ENCODE assay signal across 12 cellular contexts in the genomic region with DNA sequence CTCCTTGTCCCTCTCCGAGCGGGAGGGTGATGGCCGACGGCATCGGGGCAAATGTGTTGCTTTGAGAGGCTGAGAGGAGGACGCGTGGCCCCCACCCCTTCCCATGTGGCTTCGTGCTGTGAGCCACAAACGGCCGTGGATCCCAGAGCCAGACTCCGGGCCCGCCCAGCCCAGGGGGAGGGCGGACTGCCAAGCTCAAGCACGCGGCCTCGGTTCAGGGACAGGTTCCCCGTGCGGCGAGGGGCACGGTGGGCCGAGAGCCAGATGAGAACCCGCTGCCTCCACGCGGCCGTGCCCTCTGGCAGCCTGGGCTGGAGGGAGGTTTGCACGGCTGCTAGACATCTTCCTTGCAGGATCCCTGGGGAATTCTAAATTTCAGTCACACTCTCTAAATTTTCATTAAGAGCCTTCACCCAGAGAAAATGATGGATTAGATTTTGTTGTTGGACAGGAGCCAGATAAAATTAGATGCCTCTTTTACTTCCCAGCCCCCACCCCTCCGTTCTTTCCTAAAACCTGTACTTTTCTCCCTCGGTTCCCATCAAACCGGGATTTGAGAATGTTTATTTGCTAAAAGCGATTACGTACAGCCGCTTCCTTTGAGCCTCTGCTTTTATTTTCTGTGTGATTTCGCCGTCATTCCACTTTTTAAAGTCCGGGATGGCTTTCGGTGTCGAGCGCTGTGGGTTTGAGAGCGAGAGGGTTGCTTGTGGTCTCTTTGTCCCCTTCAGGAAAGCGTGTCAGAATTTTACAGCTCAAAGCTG. TPM values are rescaled to one million over a fixed set of nuclear protein-coding genes. Genes with fewer than 3 reads are reported as not detected.
DNase-seq lines count a peak whose midpoint lies in the region; ATAC-seq and TF ChIP-seq lines count a peak whose summit lies in the region.
"Had no signal": no experiment of that assay in that cellular context is flagged by ENCODE, and none has a peak within 500 bp of the region (broad histone marks: within the 10 kb centered on the region; RNA-seq: fewer than 3 reads in every experiment).

No MANE protein-coding gene starts in this region.

- no peaks in the 10 kb centered on the region for H3K4me1 Mint-ChIP-seq in activated T-helper 17 cell treated with anti-CD3 and anti-CD28 coated beads, Interleukin-2, amount 50 U/mL, for 72 hours
- no peaks in the 10 kb centered on the region for H3K4me1 Mint-ChIP-seq in chondrocyte (ENCODE audit: low read depth)
- H3K4me1 Mint-ChIP-seq in activated T-helper 1 cell treated with anti-CD3 and anti-CD28 coated beads, Interleukin-12 subunit alpha, Interleukin-12 subunit beta, Interleukin-2, Interleukin-4 antibody, amounts not matched to agents 30 ng/mL and 10 ng/mL and 1 ng/mL, durations not matched to agents 14 hours and 24 hours and 36 hours (ENCODE audit: low read depth) = no peaks in the 10 kb centered on the region

- H3K9me3 ChIP-seq in PC-3 (ENCODE audit: low read length) = no peaks in the 10 kb centered on the region

- no peak overlapping the region for H3K4me3 ChIP-seq in PC-3 (ENCODE audit: low read length)

- CTCF ChIA-PET in PC-3 (lab: Charles Lee) = no interaction called here

- no peaks in the 10 kb centered on the region for H3K9me3 Mint-ChIP-seq in activated T-helper 17 cell treated with anti-CD3 and anti-CD28 coated beads, Interleukin-2, amount 50 U/mL, for 72 hours
- H3K9me3 Mint-ChIP-seq in chondrocyte (ENCODE audit: low read depth) = no peaks in the 10 kb centered on the region
- no peaks in the 10 kb centered on the region for H3K9me3 Mint-ChIP-seq in activated T-helper 1 cell treated with anti-CD3 and anti-CD28 coated beads, Interleukin-12 subunit alpha, Interleukin-12 subunit beta, Interleukin-2, Interleukin-4 antibody, amounts not matched to agents 30 ng/mL and 10 ng/mL and 1 ng/mL, durations not matched to agents 14 hours and 24 hours and 36 hours

- no TSS peak for BruUV-seq in PC-3 (replicated peaks; lab: Mats Ljungman, UMichigan)

- POLR2A ChIA-PET in PC-3 (lab: Charles Lee; ENCODE audit: unreplicated experiment) = no interaction called here

- H3K9me2 ChIP-seq in PC-3 (replicated peaks; ENCODE audit: low read length) = no peaks in the 10 kb centered on the region

- ATAC-seq in PC-3 (no peak), sciatic nerve (peak; percentile 84)
- ATAC-seq in activated T-helper 17 cell treated with anti-CD3 and anti-CD28 coated beads, Interleukin-2, amount 50 U/mL, for 72 hours (replicated peaks) = no peak

- H3F3A ChIP-seq in PC-3 (ENCODE audit: low read length, unreplicated experiment) = no peaks in the 10 kb centered on the region

- no peaks in the 10 kb centered on the region for H4K20me1 ChIP-seq in PC-3 (ENCODE audit: low read length)

- no peaks in the 10 kb centered on the region for H3K27me3 ChIP-seq in PC-3 (ENCODE audit: low read length)

- H3K79me2 ChIP-seq in PC-3 (ENCODE audit: low read length) = no peaks in the 10 kb centered on the region

- no peak overlapping the region for H3K27ac Mint-ChIP-seq in activated T-helper 17 cell treated with anti-CD3 and anti-CD28 coated beads, Interleukin-2, amount 50 U/mL, for 72 hours
- H3K27ac Mint-ChIP-seq in chondrocyte (ENCODE audit: unreplicated experiment) = no peak overlapping the region
- H3K27ac Mint-ChIP-seq in activated T-helper 1 cell treated with anti-CD3 and anti-CD28 coated beads, Interleukin-12 subunit alpha, Interleukin-12 subunit beta, Interleukin-2, Interleukin-4 antibody, amounts not matched to agents 30 ng/mL and 10 ng/mL and 1 ng/mL, durations not matched to agents 14 hours and 24 hours and 36 hours = no peak overlapping the region

- no peak overlapping the region for H3K4me2 ChIP-seq in PC-3 (ENCODE audit: low read length)

- H2AFZ ChIP-seq in PC-3 (ENCODE audit: low read length) = peak overlapping the region; percentile 57

- H3K4me1 ChIP-seq in PC-3 (ENCODE audit: insufficient read depth, low read length) = no peaks in the 10 kb centered on the region

- no peak overlapping the region for H3K4me3 Mint-ChIP-seq in activated T-helper 17 cell treated with anti-CD3 and anti-CD28 coated beads, Interleukin-2, amount 50 U/mL, for 72 hours
- H3K4me3 Mint-ChIP-seq in chondrocyte (ENCODE audit: unreplicated experiment) = no peak overlapping the region
- H3K4me3 Mint-ChIP-seq in activated T-helper 1 cell treated with anti-CD3 and anti-CD28 coated beads, Interleukin-12 subunit alpha, Interleukin-12 subunit beta, Interleukin-2, Interleukin-4 antibody, amounts not matched to agents 30 ng/mL and 10 ng/mL and 1 ng/mL, durations not matched to agents 14 hours and 24 hours and 36 hours = no peak overlapping the region

- no peaks in the 10 kb centered on the region for H3K36me3 Mint-ChIP-seq in activated T-helper 17 cell treated with anti-CD3 and anti-CD28 coated beads, Interleukin-2, amount 50 U/mL, for 72 hours (ENCODE audit: low read depth)
- H3K36me3 Mint-ChIP-seq in chondrocyte (ENCODE audit: low read depth) = no peaks in the 10 kb centered on the region
- H3K36me3 Mint-ChIP-seq in activated T-helper 1 cell treated with anti-CD3 and anti-CD28 coated beads, Interleukin-12 subunit alpha, Interleukin-12 subunit beta, Interleukin-2, Interleukin-4 antibody, amounts not matched to agents 30 ng/mL and 10 ng/mL and 1 ng/mL, durations not matched to agents 14 hours and 24 hours and 36 hours (ENCODE audit: low read depth) = no peaks in the 10 kb centered on the region

- no peak overlapping the region for H3K27ac ChIP-seq in PC-3 (ENCODE audit: low read length)
- H3K27ac ChIP-seq: HL-60 had no signal

- intact Hi-C loops in PC-3 (cut with micrococcal nuclease) = no loop called here
- intact Hi-C loops in sciatic nerve (cut with DNase I) = no loop called here
- intact Hi-C loops in activated T-helper 1 cell treated with anti-CD3 and anti-CD28 coated beads, Interleukin-12 subunit alpha, Interleukin-12 subunit beta, Interleukin-2, Interleukin-4 antibody, amounts not matched to agents 30 ng/mL and 10 ng/mL and 1 ng/mL, durations not matched to agents 14 hours and 24 hours and 36 hours (cut with micrococcal nuclease) = no loop called here

- no peaks in the 10 kb centered on the region for H3K27me3 Mint-ChIP-seq in activated T-helper 17 cell treated with anti-CD3 and anti-CD28 coated beads, Interleukin-2, amount 50 U/mL, for 72 hours
- H3K27me3 Mint-ChIP-seq in chondrocyte (ENCODE audit: low read depth) = peaks cover 24% of the 10 kb centered on the region
- no peaks in the 10 kb centered on the region for H3K27me3 Mint-ChIP-seq in activated T-helper 1 cell treated with anti-CD3 and anti-CD28 coated beads, Interleukin-12 subunit alpha, Interleukin-12 subunit beta, Interleukin-2, Interleukin-4 antibody, amounts not matched to agents 30 ng/mL and 10 ng/mL and 1 ng/mL, durations not matched to agents 14 hours and 24 hours and 36 hours (ENCODE audit: insufficient read depth)

- TF ChIP-seq CTCF in PC-3 (conservative IDR thresholded peaks at IDR 0.05; ENCODE audit: low read depth, low read length) (no peak), chondrocyte (IDR thresholded peaks at IDR 0.05) (no peak)

- no peak overlapping the region for H3K9ac ChIP-seq in PC-3 (ENCODE audit: low read length)

- peak; percentile 81 for DNase-seq in GM03348 (ENCODE audit: low spot score)
- DNase-seq in PC-3 = no peak
- DNase-seq in globus pallidus (ENCODE audit: low spot score) = peak; percentile 26
- DNase-seq in sciatic nerve (ENCODE audit: low spot score) = peak; percentile 73
- DNase-seq in chondrocyte (ENCODE audit: low spot score) = no peak
- DNase-seq in activated T-helper 1 cell treated with anti-CD3 and anti-CD28 coated beads, Interleukin-12 subunit alpha, Interleukin-12 subunit beta, Interleukin-2, Interleukin-4 antibody, amounts not matched to agents 30 ng/mL and 10 ng/mL and 1 ng/mL, durations not matched to agents 14 hours and 24 hours and 36 hours (ENCODE audit: low spot score) = no peak
- DNase-seq: MV-4-11; NK-92 treated with Interleukin-12 subunit alpha and Interleukin-12 subunit beta, amount 100 ng/mL, for 24 hours had no signal

- H3K36me3 ChIP-seq in PC-3 (ENCODE audit: low read depth, low read length) = no peaks in the 10 kb centered on the region

RNA-seq across cellular contexts. Expression of gene GNG13, which starts 24.9 kb away (rescaled TPM):
- not detected in 2 replicates for total RNA-seq in PC-3 (2014; rRNA removed)
- not detected for total RNA-seq in sciatic nerve
- total RNA-seq in activated T-helper 17 cell treated with anti-CD3 and anti-CD28 coated beads, Interleukin-2, amount 50 U/mL, for 72 hours = not detected
- total RNA-seq in chondrocyte = not detected in 3 replicates
- not detected in 2 replicates for total RNA-seq in activated T-helper 1 cell treated with anti-CD3 and anti-CD28 coated beads, Interleukin-12 subunit alpha, Interleukin-12 subunit beta, Interleukin-2, Interleukin-4 antibody, amounts not matched to agents 30 ng/mL and 10 ng/mL and 1 ng/mL, durations not matched to agents 14 hours and 24 hours and 36 hours
- total RNA-seq: activated CD8-positive, alpha-beta memory T cell treated with anti-CD3 and anti-CD28 coated beads for 36 hours; Daoy had no signal

RNA-seq across cellular contexts. Expression of gene CHTF18, which starts 37.1 kb away (rescaled TPM):
- total RNA-seq in PC-3 (2014; rRNA removed) = 79.0 and 107 TPM in 2 replicates
- total RNA-seq in sciatic nerve = 18.9 TPM
- total RNA-seq in activated T-helper 17 cell treated with anti-CD3 and anti-CD28 coated beads, Interleukin-2, amount 50 U/mL, for 72 hours = 10 to 100 TPM; 65.4 to 87.1 TPM
- 12.8 to 35.9 TPM (median 13.3 TPM) in 3 replicates for total RNA-seq in chondrocyte
- 142 and 154 TPM in 2 replicates for total RNA-seq in activated T-helper 1 cell treated with anti-CD3 and anti-CD28 coated beads, Interleukin-12 subunit alpha, Interleukin-12 subunit beta, Interleukin-2, Interleukin-4 antibody, amounts not matched to agents 30 ng/mL and 10 ng/mL and 1 ng/mL, durations not matched to agents 14 hours and 24 hours and 36 hours

RNA-seq across cellular contexts. Expression of gene RPUSD1, which starts 37.3 kb away (rescaled TPM):
- total RNA-seq in PC-3 (2014; rRNA removed) (72.6 and 93.7 TPM in 2 replicates), sciatic nerve (11.4 TPM), chondrocyte (17.6 to 21.6 TPM (median 19.6 TPM) in 3 replicates)
- total RNA-seq in activated T-helper 17 cell treated with anti-CD3 and anti-CD28 coated beads, Interleukin-2, amount 50 U/mL, for 72 hours = 10 to 100 TPM; 13.2 to 40.6 TPM
- total RNA-seq in activated T-helper 1 cell treated with anti-CD3 and anti-CD28 coated beads, Interleukin-12 subunit alpha, Interleukin-12 subunit beta, Interleukin-2, Interleukin-4 antibody, amounts not matched to agents 30 ng/mL and 10 ng/mL and 1 ng/mL, durations not matched to agents 14 hours and 24 hours and 36 hours = 49.4 and 49.9 TPM in 2 replicates

Comparison
In these comparisons a context has a peak if more than half of its experiments do, and no peak if none do; other contexts are left out.
1. DNase-seq: peak in GM03348 (single experiment), globus pallidus (single experiment) and sciatic nerve (single experiment); none in PC-3 (single experiment), chondrocyte (single experiment) and activated T-helper 1 cell treated with anti-CD3 and anti-CD28 coated beads, Interleukin-12 subunit alpha, Interleukin-12 subunit beta, Interleukin-2, Interleukin-4 antibody, amounts not matched to agents 30 ng/mL and 10 ng/mL and 1 ng/mL, durations not matched to agents 14 hours and 24 hours and 36 hours (single experiment).